Comparison of ENCODE assay signal across 1 cellular context in genomic region chr12:47905313-47905730, GRCh38.
TF ChIP-seq lines count a peak whose summit lies in the region.

No MANE protein-coding gene starts in this region.

TF ChIP-seq in HEK293, 187 proteins besides CTCF, POLR2A, EP300 and RAD21 (continued from another document and continues in another):
- TF ChIP-seq ZNF280C (tag by site-specific recombination; IDR thresholded peaks at IDR 0.05) (no peak), ZNF221 (tag by site-specific recombination; IDR thresholded peaks at IDR 0.05; ENCODE audit: borderline replicate concordance) (no peak), ZNF292 (tag by site-specific recombination; IDR thresholded peaks at IDR 0.05; ENCODE audit: borderline replicate concordance, low read depth) (no peak), KLF7 (tag by site-specific recombination; IDR thresholded peaks at IDR 0.05; ENCODE audit: borderline replicate concordance) (no peak), ZBTB26 (tag by site-specific recombination; optimal IDR thresholded peaks at IDR 0.05) (no peak), ZNF843 (tag by site-specific recombination; IDR thresholded peaks at IDR 0.05) (peak; percentile 35; the same call in 1 of the 2 replicates), ZXDB (tag by site-specific recombination; IDR thresholded peaks at IDR 0.05) (no peak; the same call in 1 of the 2 replicates), ZNF701 (tag by site-specific recombination; IDR thresholded peaks at IDR 0.05) (no peak), ZBTB48 (tag by site-specific recombination; IDR thresholded peaks at IDR 0.05) (peak; percentile 94), ZNF280D (tag by site-specific recombination; IDR thresholded peaks at IDR 0.05) (no peak), ZIC2 (tag by site-specific recombination; IDR thresholded peaks at IDR 0.05) (peak; percentile 64), ZNF26 (tag by site-specific recombination; IDR thresholded peaks at IDR 0.05) (no peak), ZNF792 (tag by site-specific recombination; IDR thresholded peaks at IDR 0.05) (no peak), ZNF248 (tag by site-specific recombination; IDR thresholded peaks at IDR 0.05) (no peak), PRDM6 (tag by site-specific recombination; IDR thresholded peaks at IDR 0.05) (no peak), MYNN (tag by site-specific recombination; IDR thresholded peaks at IDR 0.05; ENCODE audit: borderline replicate concordance) (no peak), ZNF18 (tag by site-specific recombination; IDR thresholded peaks at IDR 0.05) (no peak), ZNF169 (tag by site-specific recombination; IDR thresholded peaks at IDR 0.05) (no peak), SCRT1 (tag by site-specific recombination; IDR thresholded peaks at IDR 0.05; ENCODE audit: borderline replicate concordance) (peak; percentile 79), ZNF580 (tag by site-specific recombination; IDR thresholded peaks at IDR 0.05) (no peak), ZNF621 (tag by site-specific recombination; IDR thresholded peaks at IDR 0.05) (no peak), ZFP69B (tag by site-specific recombination; IDR thresholded peaks at IDR 0.05) (no peak), ZNF24 (tag by site-specific recombination; IDR thresholded peaks at IDR 0.05) (no peak), ZNF449 (tag by site-specific recombination; IDR thresholded peaks at IDR 0.05) (no peak), ZNF610 (tag by site-specific recombination; IDR thresholded peaks at IDR 0.05; ENCODE audit: borderline replicate concordance) (no peak), INSM2 (tag by site-specific recombination; IDR thresholded peaks at IDR 0.05) (no peak), ZSCAN5A (tag by site-specific recombination; IDR thresholded peaks at IDR 0.05) (no peak), ZNF211 (tag by site-specific recombination; IDR thresholded peaks at IDR 0.05; ENCODE audit: low read depth) (no peak), ZNF19 (tag by site-specific recombination; IDR thresholded peaks at IDR 0.05; ENCODE audit: low read depth) (no peak), ZNF140 (tag by site-specific recombination; IDR thresholded peaks at IDR 0.05) (no peak), ZNF398 (tag by site-specific recombination; IDR thresholded peaks at IDR 0.05) (no peak), ZNF121 (tag by site-specific recombination; IDR thresholded peaks at IDR 0.05) (no peak), ZNF302 (tag by site-specific recombination; IDR thresholded peaks at IDR 0.05; ENCODE audit: low read depth) (no peak), ZNF510 (tag by site-specific recombination; IDR thresholded peaks at IDR 0.05; ENCODE audit: insufficient replicate concordance) (no peak), ZNF426 (tag by site-specific recombination; IDR thresholded peaks at IDR 0.05) (no peak), ZNF175 (tag by site-specific recombination; IDR thresholded peaks at IDR 0.05) (no peak), ZFP37 (tag by site-specific recombination; IDR thresholded peaks at IDR 0.05) (peak; percentile 32; the same call in 1 of the 2 replicates)
